ENCODE assay signal across 16 cellular contexts in the genomic region with DNA sequence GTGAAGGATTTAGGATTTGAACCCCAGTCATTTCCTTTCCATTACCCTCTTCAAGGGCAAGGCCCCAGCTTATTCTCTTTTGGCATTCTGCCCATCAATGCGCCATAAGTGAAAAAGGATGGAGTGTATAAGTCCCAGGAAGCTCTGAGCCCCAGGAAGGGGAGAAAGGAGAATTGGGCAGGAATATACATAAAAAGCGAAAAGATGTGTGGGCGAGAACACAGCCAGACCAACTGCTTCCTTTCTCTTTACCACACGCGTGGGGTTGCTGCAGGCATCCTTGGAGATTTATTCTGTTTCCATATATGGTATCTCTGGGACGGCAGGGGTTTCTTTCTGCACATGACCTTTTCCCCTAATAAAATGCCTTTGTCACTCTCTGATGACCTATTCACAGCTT.
A peak's percentile ranks its signal among the peaks of the same experiment; 100 is the strongest.
DNase-seq lines count a peak whose midpoint lies in the region; ATAC-seq and TF ChIP-seq lines count a peak whose summit lies in the region.
"Had no signal": no experiment of that assay in that cellular context is flagged by ENCODE, and none has a peak within 500 bp of the region (broad histone marks: within the 10 kb centered on the region; RNA-seq: fewer than 3 reads in every experiment).

No MANE protein-coding gene starts in this region.

- peak; percentile 5 for DNase-seq in DMS79 treated with DMSO at 0.1 percent for 48 hours (lab: John Stamatoyannopoulos, UW)
- no peak for DNase-seq in DMS79 (lab: John Stamatoyannopoulos, UW)
- DNase-seq in A673 (ENCODE audit: low spot score), result peak; percentile 55
- peak; percentile 45 for DNase-seq in NB4 (ENCODE audit: low read depth)
- DNase-seq in activated CD8-positive, alpha-beta memory T cell treated with anti-CD3 and anti-CD28 coated beads, Interleukin-2, amount 50 U/mL, for 4 hours, result no peak
- DNase-seq: NCI-H1048, NCI-H2081 treated with DMSO at 0.1 percent for 48 hours, SW 1271 had no signal

- H3K9me3 Mint-ChIP-seq in brain, result peaks cover 0 to 16% (median 7%) of the 10 kb centered on the region in 5 experiments
- H3K9me3 Mint-ChIP-seq: T-helper 2 cell treated with Interferon-gamma antibody and Interleukin-4, amounts not matched to agents 5 μg/mL and 100 μg/mL, for 36 hours had no signal

- no peaks in the 10 kb centered on the region for H3K9me3 ChIP-seq in A673 (ENCODE audit: low read depth, low read length, poor library complexity, severe bottlenecking)
- H3K9me3 ChIP-seq: SJSA1 had no signal

- H3K4me3 ChIP-seq in A673 (ENCODE audit: low read depth, low read length, poor library complexity, severe bottlenecking) (no peak overlapping the region), NB4 (ENCODE audit: low read depth, low read length) (no peak overlapping the region)
- H3K4me3 ChIP-seq: BLaER1, HAP-1, SJSA1 had no signal

- CTCF ChIA-PET in A673 (lab: Charles Lee), result no interaction called here

- no peak overlapping the region for H3K27ac ChIP-seq in A673 (ENCODE audit: low read depth, low read length, poor library complexity, severe bottlenecking)
- H3K27ac ChIP-seq: BLaER1, SJSA1 had no signal

- no peaks in the 10 kb centered on the region for H3K27me3 Mint-ChIP-seq in brain
- H3K27me3 Mint-ChIP-seq: IgD-negative memory B cell had no signal

- BruUV-seq in A673 (replicated peaks; lab: Mats Ljungman, UMichigan), result no TSS peak

- TF ChIP-seq CTCF in A673 (conservative IDR thresholded peaks at IDR 0.05; ENCODE audit: low read depth, low read length), result no peak
- TF ChIP-seq CTCF in NB4 (IDR thresholded peaks at IDR 0.05; ENCODE audit: low read depth, low read length), result no peak
- no peak for TF ChIP-seq CTCF in brain (conservative IDR thresholded peaks at IDR 0.05)

- no peaks in the 10 kb centered on the region for H3K36me3 ChIP-seq in A673 (ENCODE audit: insufficient read depth, low read length, poor library complexity, severe bottlenecking)
- H3K36me3 ChIP-seq: BLaER1, HAP-1, SJSA1 had no signal

- no peaks in the 10 kb centered on the region for H3K27me3 ChIP-seq in A673 (replicated peaks; ENCODE audit: insufficient read depth, low read depth, low read length, poor library complexity)
- H3K27me3 ChIP-seq: BLaER1, SJSA1 had no signal

- TF ChIP-seq POLR2A in NB4 (IDR thresholded peaks at IDR 0.05; ENCODE audit: extremely low read depth, insufficient read length), result no peak

- peaks cover 9% of the 10 kb centered on the region for H3K4me1 ChIP-seq in A673 (ENCODE audit: insufficient read depth, low read length, poor library complexity, severe bottlenecking)
- H3K4me1 ChIP-seq: SJSA1 had no signal

- H3K4me1 Mint-ChIP-seq in brain, result peaks cover 11% of the 10 kb centered on the region
- H3K4me1 Mint-ChIP-seq: IgD-negative memory B cell had no signal

- peak overlapping the region in 3 of 5 experiments; percentile 30 to 74 (median 64) for H3K27ac Mint-ChIP-seq in brain
- H3K27ac Mint-ChIP-seq: IgD-negative memory B cell; T-helper 2 cell treated with Interferon-gamma antibody and Interleukin-4, amounts not matched to agents 5 μg/mL and 100 μg/mL, for 36 hours had no signal

- POLR2A ChIA-PET in A673 (lab: Charles Lee; ENCODE audit: low non-redundant PET), result no interaction called here

- intact Hi-C loops in A673 (cut with micrococcal nuclease; ENCODE audit: unreplicated experiment), result no loop called here

- no peaks in the 10 kb centered on the region for H3K36me3 Mint-ChIP-seq in brain

- H3K4me3 Mint-ChIP-seq in brain, result no peak overlapping the region
- H3K4me3 Mint-ChIP-seq: IgD-negative memory B cell; T-helper 2 cell treated with Interferon-gamma antibody and Interleukin-4, amounts not matched to agents 5 μg/mL and 100 μg/mL, for 36 hours had no signal

- no peak for ATAC-seq in HG03280 (IDR thresholded peaks at IDR 0.05; ENCODE audit: unreplicated experiment)
- no peak for ATAC-seq in HG03442 (IDR thresholded peaks at IDR 0.05; ENCODE audit: unreplicated experiment)

Comparison
In these comparisons a context has a peak if more than half of its experiments do, and no peak if none do; other contexts are left out.
1. DNase-seq: peak in DMS79 treated with DMSO at 0.1 percent for 48 hours (single experiment), A673 (single experiment) and NB4 (single experiment); none in DMS79 (single experiment) and activated CD8-positive, alpha-beta memory T cell treated with anti-CD3 and anti-CD28 coated beads, Interleukin-2, amount 50 U/mL, for 4 hours (single experiment).